ENCODE assay signal across 20 cellular contexts in genomic region chr22:48819232-48819631, GRCh38.
"Had no signal": no experiment of that assay in that cellular context is flagged by ENCODE, and none has a peak within 500 bp of the region (broad histone marks: within the 10 kb centered on the region; RNA-seq: fewer than 3 reads in every experiment).

No MANE protein-coding gene starts in this region.

- H3K79me2 ChIP-seq: parathyroid adenoma had no signal

- DNase-seq: cortex of kidney; effector CD4-positive, alpha-beta T cell; left cardiac atrium; mammary epithelial cell; mesendoderm; naive thymus-derived CD8-positive, alpha-beta T cell; stimulated activated CD4-positive, alpha-beta T cell treated with anti-CD3 and anti-CD28 coated beads, Interleukin-4, amount 100 ng/mL, for 4 hours; stimulated activated naive CD8-positive, alpha-beta T cell treated with anti-CD3 and anti-CD28 coated beads, Interleukin-15, Interleukin-2, amounts not matched to agents 100 U/mL and 50 U/mL, for 24 hours; substantia nigra; testis; upper lobe of left lung had no signal

- ATAC-seq: left cardiac atrium; left lung; naive thymus-derived CD8-positive, alpha-beta T cell; sciatic nerve; stimulated activated memory B cell treated with anti-CD40 and anti-IgM and Interleukin-4, amounts not matched to agents 10 μg/mL and 1 μg/mL and 100 μg/mL, for 72 hours; stimulated activated naive CD8-positive, alpha-beta T cell treated with anti-CD3 and anti-CD28 coated beads, Interleukin-15, Interleukin-2, amounts not matched to agents 100 U/mL and 50 U/mL, for 24 hours had no signal

- H3K9me3 Mint-ChIP-seq: central memory CD8-positive, alpha-beta T cell; neural crest cell had no signal

- H3K4me3 ChIP-seq: left lung, prostate gland, right atrium auricular region, testis, tibial artery, upper lobe of left lung had no signal

- H3K36me3 Mint-ChIP-seq: naive thymus-derived CD8-positive, alpha-beta T cell; stimulated activated memory B cell treated with anti-CD40 and anti-IgM and Interleukin-4, amounts not matched to agents 10 μg/mL and 1 μg/mL and 100 μg/mL, for 72 hours had no signal

- H3K27me3 ChIP-seq: right atrium auricular region, testis, upper lobe of left lung had no signal

- H3K27ac Mint-ChIP-seq: naive thymus-derived CD8-positive, alpha-beta T cell; stimulated activated memory B cell treated with anti-CD40 and anti-IgM and Interleukin-4, amounts not matched to agents 10 μg/mL and 1 μg/mL and 100 μg/mL, for 72 hours had no signal

- H3K27ac ChIP-seq: left lung, parathyroid adenoma, prostate gland, right atrium auricular region, testis, tibial artery, upper lobe of left lung had no signal

- H3K36me3 ChIP-seq: left lung, prostate gland, right atrium auricular region, tibial artery, upper lobe of left lung had no signal

- H3K4me1 ChIP-seq: left lung, parathyroid adenoma, prostate gland, right atrium auricular region, testis, tibial artery, upper lobe of left lung had no signal

- H3K4me1 Mint-ChIP-seq: central memory CD8-positive, alpha-beta T cell; naive thymus-derived CD8-positive, alpha-beta T cell; neural crest cell; stimulated activated memory B cell treated with anti-CD40 and anti-IgM and Interleukin-4, amounts not matched to agents 10 μg/mL and 1 μg/mL and 100 μg/mL, for 72 hours had no signal

- H3K4me3 Mint-ChIP-seq: central memory CD8-positive, alpha-beta T cell; naive thymus-derived CD8-positive, alpha-beta T cell; neural crest cell; stimulated activated memory B cell treated with anti-CD40 and anti-IgM and Interleukin-4, amounts not matched to agents 10 μg/mL and 1 μg/mL and 100 μg/mL, for 72 hours had no signal

- H2AFZ ChIP-seq: parathyroid adenoma had no signal
